ENCODE assay signal across 31 cellular contexts in the genomic region with DNA sequence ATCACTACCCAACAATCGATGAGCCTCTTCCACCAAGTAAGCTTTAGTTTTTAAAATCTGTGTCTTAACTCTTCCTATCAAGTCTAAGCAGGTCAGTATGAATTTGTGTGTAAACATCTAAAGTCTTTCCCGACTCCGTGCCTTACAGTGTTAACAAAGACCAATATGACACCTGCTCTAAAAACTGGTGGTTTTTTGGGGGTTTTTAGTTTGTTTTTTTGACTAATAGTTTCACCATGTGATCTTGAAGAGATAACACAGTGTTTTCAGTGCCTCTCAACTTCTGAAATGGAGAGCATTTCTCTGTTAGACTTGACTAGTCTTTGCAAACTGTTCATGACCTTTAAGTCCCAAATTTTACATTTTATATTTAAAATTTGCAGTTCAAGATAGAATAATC.
"Had no signal": no experiment of that assay in that cellular context is flagged by ENCODE, and none has a peak within 500 bp of the region (broad histone marks: within the 10 kb centered on the region; RNA-seq: fewer than 3 reads in every experiment).

No MANE protein-coding gene starts in this region.

- DNase-seq: activated CD4-positive, alpha-beta T cell treated with anti-CD3 and anti-CD28 coated beads, Interleukin-2, amount 10 ng/mL, durations not matched to agents 24 days and 14 days; activated CD4-positive, alpha-beta T cell treated with anti-CD3 and anti-CD28 coated beads, Interleukin-2, amount 50 U/mL, for 4 hours; activated CD4-positive, CD25-positive, alpha-beta regulatory T cell; activated CD8-positive, alpha-beta T cell treated with anti-CD3 and anti-CD28 coated beads for 36 hours; activated gamma-delta T cell; activated naive CD4-positive, alpha-beta T cell treated with Interleukin-2 at 50 U/mL for 16 hours; activated naive CD8-positive, alpha-beta T cell treated with anti-CD3 and anti-CD28 coated beads, Interleukin-2, amount 10 ng/mL, durations not matched to agents 7 days and 5 days; activated T-cell treated with anti-CD3 and anti-CD28 coated beads, Interleukin-2, amount 50 U/mL, for 1 hour; amygdala; body of pancreas; MM.1S; MV-4-11; NCI-H1092; NCI-H1436 treated with DMSO at 0.1 percent for 48 hours; NCI-H1694 treated with DMSO at 0.1 percent for 48 hours; NCI-H2029; NCI-H345; NCI-H524 treated with DMSO at 0.1 percent for 48 hours; PC-9; SIG-M5; T-helper 1 cell; T-helper 9 cell had no signal

- H3K36me3 ChIP-seq: breast epithelium had no signal

- H3K9me3 Mint-ChIP-seq: activated CD4-positive, alpha-beta T cell treated with anti-CD3 and anti-CD28 coated beads, Interleukin-2, amount 10 ng/mL, durations not matched to agents 24 days and 14 days; activated CD8-positive, alpha-beta T cell treated with anti-CD3 and anti-CD28 coated beads for 36 hours; activated naive CD4-positive, alpha-beta T cell treated with anti-CD3 and anti-CD28 coated beads, Interleukin-2, amount 50 U/mL, for 24 hours; activated naive CD8-positive, alpha-beta T cell treated with anti-CD3 and anti-CD28 coated beads, Interleukin-2, amount 10 ng/mL, durations not matched to agents 7 days and 5 days; activated T-helper 2 cell treated with anti-CD3 and anti-CD28 coated beads, Interferon-gamma antibody, Interleukin-2, Interleukin-4, amounts not matched to agents 10 μg/mL and 5 μg/mL and 100 μg/mL, durations not matched to agents 14 hours and 24 hours and 36 hours had no signal

- H3K27me3 Mint-ChIP-seq: activated naive CD4-positive, alpha-beta T cell treated with anti-CD3 and anti-CD28 coated beads, Interleukin-2, amount 50 U/mL, for 24 hours had no signal

- H3K9me3 ChIP-seq: body of pancreas, breast epithelium had no signal

- H3K4me1 ChIP-seq: body of pancreas, breast epithelium had no signal

- ATAC-seq: activated CD8-positive, alpha-beta T cell treated with anti-CD3 and anti-CD28 coated beads for 36 hours; body of pancreas; Right ventricle myocardium inferior; SK-N-SH treated with all-trans-retinoic acid at 6 μM for 48 hours had no signal

- H3K27ac Mint-ChIP-seq: activated CD4-positive, alpha-beta T cell treated with anti-CD3 and anti-CD28 coated beads, Interleukin-2, amount 10 ng/mL, durations not matched to agents 24 days and 14 days; activated CD8-positive, alpha-beta T cell treated with anti-CD3 and anti-CD28 coated beads for 36 hours; activated naive CD4-positive, alpha-beta T cell treated with anti-CD3 and anti-CD28 coated beads, Interleukin-2, amount 50 U/mL, for 24 hours; activated naive CD8-positive, alpha-beta T cell treated with anti-CD3 and anti-CD28 coated beads, Interleukin-2, amount 10 ng/mL, durations not matched to agents 7 days and 5 days; activated T-helper 2 cell treated with anti-CD3 and anti-CD28 coated beads, Interferon-gamma antibody, Interleukin-2, Interleukin-4, amounts not matched to agents 10 μg/mL and 5 μg/mL and 100 μg/mL, durations not matched to agents 14 hours and 24 hours and 36 hours had no signal

- FAIRE-seq: astrocyte had no signal

- H3K4me3 ChIP-seq: body of pancreas, breast epithelium, PC-9 had no signal

- H3K9ac ChIP-seq: KMS-11 had no signal

- H3K4me3 Mint-ChIP-seq: activated CD4-positive, alpha-beta T cell treated with anti-CD3 and anti-CD28 coated beads, Interleukin-2, amount 10 ng/mL, durations not matched to agents 24 days and 14 days; activated CD8-positive, alpha-beta T cell treated with anti-CD3 and anti-CD28 coated beads for 36 hours; activated naive CD4-positive, alpha-beta T cell treated with anti-CD3 and anti-CD28 coated beads, Interleukin-2, amount 50 U/mL, for 24 hours; activated naive CD8-positive, alpha-beta T cell treated with anti-CD3 and anti-CD28 coated beads, Interleukin-2, amount 10 ng/mL, durations not matched to agents 7 days and 5 days had no signal

- H2AFZ ChIP-seq: PC-9 had no signal

- H3K36me3 Mint-ChIP-seq: activated naive CD4-positive, alpha-beta T cell treated with anti-CD3 and anti-CD28 coated beads, Interleukin-2, amount 50 U/mL, for 24 hours; activated naive CD8-positive, alpha-beta T cell treated with anti-CD3 and anti-CD28 coated beads, Interleukin-2, amount 10 ng/mL, durations not matched to agents 7 days and 5 days had no signal

- H3K27me3 ChIP-seq: body of pancreas, breast epithelium had no signal

- H3K4me2 ChIP-seq: KMS-11, PC-9 had no signal

- H3K27ac ChIP-seq: body of pancreas, breast epithelium, KMS-11, PC-9, RWPE1, VCaP had no signal
